Comparison of ENCODE assay signal across 6 cellular contexts in the genomic region with DNA sequence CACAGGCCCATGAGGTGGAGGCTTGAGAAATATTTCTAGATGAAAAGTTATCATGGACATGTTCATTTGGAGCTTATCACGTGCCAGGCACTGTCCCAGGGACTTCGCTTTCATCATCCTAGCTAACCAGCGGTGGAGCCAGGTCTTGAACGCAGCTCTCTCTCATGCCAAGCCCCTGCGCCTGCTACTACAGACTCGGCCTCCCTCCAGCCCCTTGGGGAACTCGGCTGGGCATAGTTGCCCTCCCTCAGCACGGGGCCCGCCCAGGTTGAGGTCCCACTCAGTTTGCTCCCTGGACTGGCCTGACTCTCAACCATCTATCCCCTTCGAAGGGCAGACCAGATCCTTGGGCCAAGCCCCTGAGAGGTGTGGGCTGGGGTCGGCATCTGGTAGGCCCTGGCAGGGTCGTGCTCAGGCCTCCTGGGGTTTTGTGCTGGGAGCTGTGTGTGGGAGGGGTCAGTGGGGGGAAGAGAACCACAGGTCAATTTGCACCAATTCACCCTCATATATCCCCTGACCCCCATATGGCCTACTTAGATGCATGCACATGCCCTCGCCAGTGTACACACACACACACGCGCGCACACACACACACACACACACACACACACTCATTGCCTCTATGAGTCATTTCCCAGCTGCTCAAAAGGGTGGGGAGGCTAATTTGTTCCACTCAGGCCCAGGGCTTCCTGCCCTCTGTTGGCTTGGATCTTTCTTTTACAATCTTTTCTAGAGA. TPM values are rescaled to one million over a fixed set of nuclear protein-coding genes. Genes with fewer than 3 reads are reported as not detected.
DNase-seq lines count a peak whose midpoint lies in the region; ATAC-seq lines count a peak whose summit lies in the region.

No MANE protein-coding gene starts in this region.

- ATAC-seq in activated T-helper 17 cell treated with anti-CD3 and anti-CD28 coated beads, Interleukin-2, amount 50 U/mL, for 72 hours (replicated peaks): peak; percentile 98
- ATAC-seq in left colon: peak; percentile 88
- no peak for ATAC-seq in GM21390 (IDR thresholded peaks at IDR 0.05; ENCODE audit: unreplicated experiment)
- no peak for ATAC-seq in GM21515 (IDR thresholded peaks at IDR 0.05; ENCODE audit: unreplicated experiment)

- in situ Hi-C loops in KBM-7 (cut with MboI; ENCODE audit: low pct_unique_long_range_greater_than_20kb, low sequenced_read_pairs): no loop called here

- H3K27me3 Mint-ChIP-seq in activated T-helper 17 cell treated with anti-CD3 and anti-CD28 coated beads, Interleukin-2, amount 50 U/mL, for 72 hours: no peaks in the 10 kb centered on the region

- H3K27ac Mint-ChIP-seq in activated T-helper 17 cell treated with anti-CD3 and anti-CD28 coated beads, Interleukin-2, amount 50 U/mL, for 72 hours: peak overlapping the region; percentile 93

- H3K4me1 Mint-ChIP-seq in activated T-helper 17 cell treated with anti-CD3 and anti-CD28 coated beads, Interleukin-2, amount 50 U/mL, for 72 hours: peaks cover 10% of the 10 kb centered on the region

- peak overlapping the region; percentile 59 for H3K4me3 Mint-ChIP-seq in activated T-helper 17 cell treated with anti-CD3 and anti-CD28 coated beads, Interleukin-2, amount 50 U/mL, for 72 hours

- no peaks in the 10 kb centered on the region for H3K36me3 Mint-ChIP-seq in activated T-helper 17 cell treated with anti-CD3 and anti-CD28 coated beads, Interleukin-2, amount 50 U/mL, for 72 hours (ENCODE audit: low read depth)

- H3K9me3 Mint-ChIP-seq in activated T-helper 17 cell treated with anti-CD3 and anti-CD28 coated beads, Interleukin-2, amount 50 U/mL, for 72 hours: no peaks in the 10 kb centered on the region

- peak; percentile 79 for DNase-seq in KBM-7
- DNase-seq in left colon: peak in 1 of 2 donors; percentile 49
- no peak for DNase-seq in NCI-H1694 (lab: John Stamatoyannopoulos, UW)

- intact Hi-C loops in left colon (cut with DNase I, micrococcal nuclease): no loop called here

RNA-seq across cellular contexts. Expression of a gene that starts 12.1 kb away (rescaled TPM):
- total RNA-seq in activated T-helper 17 cell treated with anti-CD3 and anti-CD28 coated beads, Interleukin-2, amount 50 U/mL, for 72 hours: under 1 TPM; 0.32 to 0.37 TPM
- total RNA-seq in left colon: under 1 TPM in 1 of 2 donors, not detected in 1; 0.20 TPM

RNA-seq across cellular contexts. Expression of a gene that starts 13.3 kb away (rescaled TPM):
- total RNA-seq in activated T-helper 17 cell treated with anti-CD3 and anti-CD28 coated beads, Interleukin-2, amount 50 U/mL, for 72 hours: 1 to 10 TPM; 2.9 to 3.2 TPM
- total RNA-seq in left colon: under 1 TPM in 1 of 2 donors, not detected in 1; 0.22 TPM

RNA-seq across cellular contexts. Expression of a gene that starts 35.6 kb away (rescaled TPM):
- 10 to 100 TPM; 43.0 to 54.9 TPM for total RNA-seq in activated T-helper 17 cell treated with anti-CD3 and anti-CD28 coated beads, Interleukin-2, amount 50 U/mL, for 72 hours
- 10 to 100 TPM in 1 of 2 donors, 1 to 10 TPM in 1; 6.9 to 11.5 TPM for total RNA-seq in left colon

RNA-seq across cellular contexts. Expression of a gene that starts 52.7 kb away (rescaled TPM):
- 10 to 100 TPM; 29.3 to 41.4 TPM for total RNA-seq in activated T-helper 17 cell treated with anti-CD3 and anti-CD28 coated beads, Interleukin-2, amount 50 U/mL, for 72 hours
- total RNA-seq in left colon: 1 to 10 TPM; 2.0 to 4.0 TPM

Comparison
In these comparisons a context has a peak if more than half of its experiments do, and no peak if none do; other contexts are left out.
1. ATAC-seq: peak in activated T-helper 17 cell treated with anti-CD3 and anti-CD28 coated beads, Interleukin-2, amount 50 U/mL, for 72 hours (single experiment) and left colon (single experiment); none in GM21390 (single experiment) and GM21515 (single experiment).